Comparison of ENCODE assay signal across 8 cellular contexts in the genomic region with DNA sequence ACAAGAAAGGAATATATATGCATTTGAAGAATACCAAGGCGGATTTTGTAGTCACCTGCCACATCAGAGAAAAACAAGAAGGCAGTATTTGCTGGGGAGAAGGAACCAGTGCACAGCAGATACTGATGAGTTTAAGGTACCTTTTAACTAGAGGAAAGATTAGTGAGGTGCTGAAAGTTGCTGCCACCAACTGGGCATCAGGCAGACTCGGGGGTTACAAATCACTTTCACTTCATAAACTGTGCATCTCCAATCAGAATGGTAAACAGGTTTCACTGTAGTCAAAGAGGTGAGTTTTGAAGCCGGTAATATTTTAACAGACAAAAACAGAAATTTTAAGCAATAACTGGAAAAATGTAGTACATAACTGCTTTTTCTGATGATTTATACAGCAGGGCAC. TPM values are rescaled to one million over a fixed set of nuclear protein-coding genes. Genes with fewer than 3 reads are reported as not detected.
DNase-seq lines count a peak whose midpoint lies in the region; ATAC-seq, FAIRE-seq and TF ChIP-seq lines count a peak whose summit lies in the region.

No MANE protein-coding gene starts in this region.

- intact Hi-C loops in dorsolateral prefrontal cortex (cut with DNase I) = loop anchor here (10.0 kb wide), 3 partner anchors 163 to 287 kb away; no protein-coding TSS in a partner anchor
- intact Hi-C loops in gastrocnemius medialis (cut with DNase I; ENCODE audit: low total_unique reads) = loop anchor here (10.0 kb wide), 3 partner anchors 137 to 247 kb away; no protein-coding TSS in a partner anchor

- DNase-seq in GM18507 (ENCODE audit: extremely low spot score, insufficient read length, low read depth) (no peak), NCI-H1105 treated with DMSO at 0.1 percent for 48 hours (lab: John Stamatoyannopoulos, UW) (peak; percentile 13), dorsolateral prefrontal cortex (peak in 2 of 10 donors; percentile 43 to 49), gastrocnemius medialis (no peak), GF-D8 (lab: John Stamatoyannopoulos, UW) (no peak), NCI-H446 treated with DMSO at 0.1 percent for 48 hours (lab: John Stamatoyannopoulos, UW) (no peak), NK-92 (lab: John Stamatoyannopoulos, UW; ENCODE audit: unreplicated experiment) (no peak)

- H3K9me3 ChIP-seq in gastrocnemius medialis = no peaks in the 10 kb centered on the region

- TF ChIP-seq CTCF in dorsolateral prefrontal cortex (IDR thresholded peaks at IDR 0.05 in 54 of 56, conservative IDR thresholded peaks at IDR 0.05 in 2 of 56; ENCODE audit: low read depth in 1 of 56, partially characterized antibody in 56 of 56) = peak in 53 of 56 donors; percentile 18 to 73 (median 51)
- TF ChIP-seq CTCF in gastrocnemius medialis (IDR thresholded peaks at IDR 0.05 in 4 of 5, conservative IDR thresholded peaks at IDR 0.05 in 1 of 5) = peak in 1 of 5 experiments; percentile 25

- ATAC-seq in gastrocnemius medialis (peak in 1 of 2 donors; percentile 31), HG02884 (IDR thresholded peaks at IDR 0.05; ENCODE audit: unreplicated experiment) (no peak)

- FAIRE-seq in GM18507 (lab: Jason Lieb, UNC) = peak; percentile 82

- in situ Hi-C loops in gastrocnemius medialis (cut with MboI; ENCODE audit: low sequenced_read_pairs in 4 of 4) = loop anchor here in 2 of 4 donors (25.0 kb wide), 1 partner anchor 279 kb away; no protein-coding TSS in a partner anchor

- no peaks in the 10 kb centered on the region for H3K36me3 ChIP-seq in gastrocnemius medialis

- H3K27me3 ChIP-seq in dorsolateral prefrontal cortex (no peaks in the 10 kb centered on the region), gastrocnemius medialis (peaks cover 4 to 22% (median 8%) of the 10 kb centered on the region in 3 donors)

- H3K4me3 ChIP-seq in dorsolateral prefrontal cortex = peak overlapping the region in 54 of 59 donors; percentile 0 to 94 (median 33)
- H3K4me3 ChIP-seq in gastrocnemius medialis = peak overlapping the region in 3 of 4 donors; percentile 2 to 4 (median 4)

- no peak for TF ChIP-seq POLR2A in gastrocnemius medialis (IDR thresholded peaks at IDR 0.05)

- H3K4me1 ChIP-seq in gastrocnemius medialis = no peaks in the 10 kb centered on the region

- H3K27ac ChIP-seq in dorsolateral prefrontal cortex = peak overlapping the region in 18 of 59 donors; percentile 1 to 60 (median 22)
- peak overlapping the region in 2 of 4 donors; percentile 3 to 64 for H3K27ac ChIP-seq in gastrocnemius medialis

RNA-seq across cellular contexts. Expression of gene FBN1, which starts 4.1 kb away (rescaled TPM):
- 10 to 100 TPM; 18.2 to 42.8 (median 30.3) TPM for total RNA-seq in dorsolateral prefrontal cortex
- 10 to 100 TPM; 13.0 to 28.0 (median 20.9) TPM for total RNA-seq in gastrocnemius medialis
